In genomic region chr3:124431585-124431984, GRCh38 we compare ENCODE assay signal across 28 cellular contexts.
"Had no signal": no experiment of that assay in that cellular context is flagged by ENCODE, and none has a peak within 500 bp of the region (broad histone marks: within the 10 kb centered on the region; RNA-seq: fewer than 3 reads in every experiment).

No MANE protein-coding gene starts in this region.

- ATAC-seq: effector memory CD8-positive, alpha-beta T cell; esophagus mucosa; foreskin keratinocyte; gastrocnemius medialis; gastroesophageal sphincter; heart left ventricle; heart right ventricle had no signal

- DNase-seq: colonic mucosa; cortex of kidney; dermis blood vessel endothelial cell; dorsolateral prefrontal cortex; effector CD4-positive, alpha-beta T cell; effector CD8-positive, alpha-beta T cell; effector memory CD4-positive, alpha-beta T cell; effector memory CD8-positive, alpha-beta T cell; endodermal cell; erythroblast; esophagus squamous epithelium; foreskin fibroblast; foreskin keratinocyte; foreskin melanocyte; gastrocnemius medialis; glutamatergic neuron; head of caudate nucleus; heart left ventricle; heart right ventricle had no signal

- H3K27ac ChIP-seq: colonic mucosa, coronary artery, epithelial cell of prostate, esophagus muscularis mucosa, esophagus squamous epithelium, foreskin keratinocyte, gastrocnemius medialis, gastroesophageal sphincter, heart left ventricle, heart right ventricle had no signal

- H3K27ac Mint-ChIP-seq: dendritic cell treated with granulocyte-macrophage colony-stimulating factor and Interleukin-4, amounts not matched to agents 40 ng/mL and 50 ng/mL, for 4 days; effector memory CD8-positive, alpha-beta T cell; endodermal cell had no signal

- H3K27me3 Mint-ChIP-seq: dendritic cell treated with granulocyte-macrophage colony-stimulating factor and Interleukin-4, amounts not matched to agents 40 ng/mL and 50 ng/mL, for 4 days had no signal

- FAIRE-seq: colon, endometrium, frontal cortex had no signal

- H3K4me1 ChIP-seq: esophagus muscularis mucosa, esophagus squamous epithelium, gastrocnemius medialis, gastroesophageal sphincter, heart left ventricle, heart right ventricle had no signal

- H3K4me3 ChIP-seq: colonic mucosa, coronary artery, dorsolateral prefrontal cortex, esophagus muscularis mucosa, esophagus squamous epithelium, gastrocnemius medialis, gastroesophageal sphincter, heart left ventricle, heart right ventricle had no signal

- H3K9me3 ChIP-seq: colonic mucosa, esophagus muscularis mucosa, esophagus squamous epithelium, gastrocnemius medialis, gastroesophageal sphincter, heart left ventricle had no signal

- H3K4me3 Mint-ChIP-seq: dendritic cell treated with granulocyte-macrophage colony-stimulating factor and Interleukin-4, amounts not matched to agents 40 ng/mL and 50 ng/mL, for 4 days; effector memory CD8-positive, alpha-beta T cell; endodermal cell had no signal

- H3K27me3 ChIP-seq: colonic mucosa, dorsolateral prefrontal cortex, esophagus muscularis mucosa, esophagus squamous epithelium, foreskin keratinocyte, gastrocnemius medialis, gastroesophageal sphincter, heart left ventricle, heart right ventricle had no signal

- H3K36me3 ChIP-seq: colonic mucosa had no signal

- H3K9me3 Mint-ChIP-seq: dendritic cell treated with granulocyte-macrophage colony-stimulating factor and Interleukin-4, amounts not matched to agents 40 ng/mL and 50 ng/mL, for 4 days; effector memory CD8-positive, alpha-beta T cell; endodermal cell had no signal
